Comparison of ENCODE assay signal across 27 cellular contexts in the genomic region with DNA sequence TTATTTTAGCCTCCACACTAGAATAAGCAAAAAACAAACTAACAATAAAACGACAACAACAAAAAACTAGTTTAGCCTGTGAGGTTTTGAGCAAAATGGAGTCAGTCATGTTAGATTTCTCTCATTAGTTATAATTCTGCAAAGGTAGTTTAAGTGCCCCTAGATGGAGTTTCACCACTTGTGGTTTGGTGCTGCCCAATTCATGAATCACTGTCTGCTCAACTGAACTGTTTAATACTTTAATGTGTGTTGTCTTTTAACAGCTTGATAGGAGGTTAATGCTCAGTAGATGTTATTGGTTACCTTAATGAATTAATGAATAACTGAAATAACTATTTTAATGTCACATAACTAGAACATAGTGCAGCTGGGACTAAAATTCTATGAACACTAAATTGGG. TPM values are rescaled to one million over a fixed set of nuclear protein-coding genes. Genes with fewer than 3 reads are reported as not detected.
"Had no signal": no experiment of that assay in that cellular context is flagged by ENCODE, and none has a peak within 500 bp of the region (broad histone marks: within the 10 kb centered on the region; RNA-seq: fewer than 3 reads in every experiment).

No MANE protein-coding gene starts in this region.

- ATAC-seq: activated CD4-positive, CD25-positive, alpha-beta regulatory T cell treated with anti-CD3 and anti-CD28 coated beads, Interleukin-2, amount 50 U/mL, for 24 hours; activated CD8-positive, alpha-beta T cell treated with anti-CD3 and anti-CD28 coated beads, Interleukin-2, amount 10 ng/mL, durations not matched to agents 7 days and 5 days; Right ventricle myocardium inferior; T-cell had no signal

- H3K27me3 Mint-ChIP-seq: activated naive CD8-positive, alpha-beta T cell treated with anti-CD3 and anti-CD28 coated beads, Interleukin-2, amount 10 ng/mL, durations not matched to agents 7 days and 5 days had no signal

- H3K27ac Mint-ChIP-seq: activated CD8-positive, alpha-beta T cell treated with anti-CD3 and anti-CD28 coated beads, Interleukin-2, amount 10 ng/mL, durations not matched to agents 7 days and 5 days; activated naive CD8-positive, alpha-beta T cell treated with anti-CD3 and anti-CD28 coated beads, Interleukin-2, amount 10 ng/mL, durations not matched to agents 7 days and 5 days; T-cell had no signal

- H3K4me3 Mint-ChIP-seq: activated CD8-positive, alpha-beta T cell treated with anti-CD3 and anti-CD28 coated beads, Interleukin-2, amount 10 ng/mL, durations not matched to agents 7 days and 5 days; activated naive CD8-positive, alpha-beta T cell treated with anti-CD3 and anti-CD28 coated beads, Interleukin-2, amount 10 ng/mL, durations not matched to agents 7 days and 5 days; T-cell had no signal

- H3K4me3 ChIP-seq: adrenal gland, SK-N-MC had no signal

- H3K27me3 ChIP-seq: adrenal gland had no signal

- H3K27ac ChIP-seq: adrenal gland, SK-N-MC had no signal

- DNase-seq: activated CD4-positive, alpha-beta T cell treated with anti-CD3 and anti-CD28 coated beads for 4 hours; activated CD4-positive, alpha-beta T cell treated with anti-CD3 and anti-CD28 coated beads, Interleukin-2, amount 50 U/mL, for 4 hours; activated CD8-positive, alpha-beta memory T cell treated with anti-CD3 and anti-CD28 coated beads, Interleukin-2, amount 50 U/mL, for 48 hours; activated CD8-positive, alpha-beta T cell treated with anti-CD3 and anti-CD28 coated beads, Interleukin-2, amount 10 ng/mL, durations not matched to agents 7 days and 5 days; activated naive CD4-positive, alpha-beta T cell treated with anti-CD3 and anti-CD28 coated beads, Interleukin-2, amount 50 U/mL, for 16 hours; activated naive CD8-positive, alpha-beta T cell treated with anti-CD3 and anti-CD28 coated beads, Interleukin-2, amount 10 ng/mL, durations not matched to agents 7 days and 5 days; activated T-cell treated with anti-CD3 and anti-CD28 coated beads, Interleukin-2, amount 50 U/mL, for 1 hour; adrenal gland; anterior cingulate cortex; cerebellar nuclear complex; Karpas-422; NCI-H1105 treated with DMSO at 0.1 percent for 48 hours; NCI-H146; NCI-H187 treated with DMSO at 0.1 percent for 48 hours; NCI-H2081 treated with DMSO at 0.1 percent for 48 hours; NCI-H2227 treated with DMSO at 0.1 percent for 48 hours; NCI-H446 treated with DMSO at 0.1 percent for 48 hours; NCI-H526; NCI-H82; RPMI8226; T-cell; T-helper 2 cell had no signal

- H3K9me3 Mint-ChIP-seq: activated naive CD8-positive, alpha-beta T cell treated with anti-CD3 and anti-CD28 coated beads, Interleukin-2, amount 10 ng/mL, durations not matched to agents 7 days and 5 days; T-cell had no signal

RNA-seq across cellular contexts. Expression of a gene that starts 55.0 kb away (rescaled TPM):
- total RNA-seq: activated CD8-positive, alpha-beta T cell treated with anti-CD3 and anti-CD28 coated beads, Interleukin-2, amount 10 ng/mL, durations not matched to agents 7 days and 5 days; activated naive CD8-positive, alpha-beta T cell treated with anti-CD3 and anti-CD28 coated beads, Interleukin-2, amount 10 ng/mL, durations not matched to agents 7 days and 5 days; adrenal gland; cardiac septum; OCI-LY7; Right ventricle myocardium inferior; T-cell had no signal
- polyA plus RNA-seq: adrenal gland had no signal
